In the genomic region with DNA sequence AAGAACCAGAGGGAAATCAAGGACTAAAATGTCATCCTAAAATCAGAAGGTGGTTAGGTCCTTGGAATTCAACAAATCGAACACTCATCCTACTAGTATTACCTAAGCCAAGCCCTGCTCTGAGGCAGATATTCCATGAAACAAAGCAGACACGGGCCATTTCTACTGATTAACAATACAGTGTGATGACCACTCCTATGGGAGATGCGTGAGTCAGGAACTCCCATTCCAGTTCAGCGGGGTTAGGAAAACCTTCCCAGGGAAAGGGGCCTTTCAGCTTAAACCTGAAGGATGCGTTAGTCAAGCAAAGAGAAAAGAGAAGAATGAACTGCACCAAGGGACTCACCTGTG, we compare ENCODE assay signal across 19 cellular contexts.
"Had no signal": no experiment of that assay in that cellular context is flagged by ENCODE, and none has a peak within 500 bp of the region (broad histone marks: within the 10 kb centered on the region; RNA-seq: fewer than 3 reads in every experiment).

No MANE protein-coding gene starts in this region.

- ATAC-seq: activated naive CD4-positive, alpha-beta T cell treated with anti-CD3 and anti-CD28 coated beads, Interleukin-2, amount 50 U/mL, for 72 hours; naive thymus-derived CD8-positive, alpha-beta T cell; pancreas; psoas muscle; right cardiac atrium; stimulated activated naive B cell treated with anti-CD40 and anti-IgM and Interleukin-4, amounts not matched to agents 10 μg/mL and 1 μg/mL and 100 μg/mL, for 72 hours; upper lobe of right lung had no signal

- H3K4me3 ChIP-seq: ascending aorta, pancreas, psoas muscle, skin epidermis, thoracic aorta, upper lobe of right lung had no signal

- H3K4me1 ChIP-seq: ascending aorta, pancreas, psoas muscle, upper lobe of right lung had no signal

- H3K36me3 ChIP-seq: ascending aorta, brain microvascular endothelial cell, pancreas, thoracic aorta, upper lobe of right lung had no signal

- H3K9me3 ChIP-seq: ascending aorta, pancreas, psoas muscle, thoracic aorta, upper lobe of right lung had no signal

- H3K4me3 Mint-ChIP-seq: dendritic cell treated with granulocyte-macrophage colony-stimulating factor and Interleukin-4, amounts not matched to agents 40 ng/mL and 50 ng/mL, for 4 days; naive thymus-derived CD8-positive, alpha-beta T cell; stimulated activated naive B cell treated with anti-CD40 and anti-IgM and Interleukin-4, amounts not matched to agents 10 μg/mL and 1 μg/mL and 100 μg/mL, for 72 hours had no signal

- H3K27ac ChIP-seq: ascending aorta, brain microvascular endothelial cell, pancreas, psoas muscle, skin epidermis, thoracic aorta, upper lobe of right lung had no signal

- H3K27me3 Mint-ChIP-seq: stimulated activated naive B cell treated with anti-CD40 and anti-IgM and Interleukin-4, amounts not matched to agents 10 μg/mL and 1 μg/mL and 100 μg/mL, for 72 hours had no signal

- H3K27me3 ChIP-seq: ascending aorta, brain microvascular endothelial cell, pancreas, upper lobe of right lung had no signal

- H3K27ac Mint-ChIP-seq: dendritic cell treated with granulocyte-macrophage colony-stimulating factor and Interleukin-4, amounts not matched to agents 40 ng/mL and 50 ng/mL, for 4 days; stimulated activated naive B cell treated with anti-CD40 and anti-IgM and Interleukin-4, amounts not matched to agents 10 μg/mL and 1 μg/mL and 100 μg/mL, for 72 hours had no signal

- DNase-seq: activated CD4-positive, alpha-beta T cell treated with anti-CD3 and anti-CD28 coated beads for 1 hour; activated CD4-positive, alpha-beta T cell treated with anti-CD3 and anti-CD28 coated beads, Interleukin-2, amount 50 U/mL, for 1 hour; activated T-cell treated with anti-CD3 and anti-CD28 coated beads, Interleukin-2, amount 50 U/mL, for 1 hour; brain microvascular endothelial cell; caudate nucleus; effector CD4-positive, alpha-beta T cell; naive thymus-derived CD8-positive, alpha-beta T cell; pancreas; psoas muscle; right cardiac atrium; stimulated activated CD4-positive, alpha-beta T cell treated with anti-CD3 and anti-CD28 coated beads, Interleukin-2, amount 100 ng/mL, for 24 hours; stimulated activated naive B cell treated with anti-CD40 and anti-IgM and Interleukin-4, amounts not matched to agents 10 μg/mL and 1 μg/mL and 100 μg/mL, for 72 hours; T-helper 1 cell; upper lobe of right lung had no signal
